ENCODE assay signal across 8 cellular contexts in the genomic region with DNA sequence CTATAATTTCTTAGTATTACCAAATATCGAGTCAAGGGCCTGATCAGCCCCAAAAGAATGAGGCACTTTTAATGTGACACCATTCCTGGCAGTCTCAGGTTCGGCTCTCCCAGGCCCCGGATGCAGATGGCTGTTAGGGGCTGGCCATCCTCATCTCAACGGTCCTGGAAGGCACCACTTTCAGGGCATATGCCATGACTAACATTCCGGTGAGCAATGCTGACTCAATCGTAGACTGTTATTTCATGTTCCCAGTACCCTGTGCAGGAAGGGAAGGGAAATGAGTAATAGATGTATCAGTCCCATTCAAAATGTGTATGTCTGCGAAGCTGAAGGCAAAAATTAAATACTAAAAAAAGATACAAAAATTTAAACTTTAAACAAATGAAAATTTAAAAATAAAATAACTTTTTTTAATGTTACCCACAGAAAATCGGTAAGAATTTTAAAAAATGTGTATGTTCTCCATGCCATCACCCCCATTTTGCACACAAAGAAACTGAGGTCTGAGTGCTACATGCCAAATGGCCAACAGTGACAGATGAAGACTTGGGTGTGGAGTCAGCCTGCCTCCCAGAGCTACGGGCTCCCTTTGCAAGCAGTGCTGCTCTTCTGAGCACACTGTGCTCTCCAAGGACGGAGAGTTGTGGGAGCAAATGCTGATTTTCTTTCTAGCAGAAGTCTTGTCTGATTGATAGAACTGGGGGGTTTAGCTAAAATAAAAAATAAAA.
A peak's percentile ranks its signal among the peaks of the same experiment; 100 is the strongest.
DNase-seq lines count a peak whose midpoint lies in the region; ATAC-seq, FAIRE-seq and TF ChIP-seq lines count a peak whose summit lies in the region.

No MANE protein-coding gene starts in this region.

- peak overlapping the region; percentile 83 for H3K27ac Mint-ChIP-seq in activated CD4-positive, alpha-beta T cell treated with anti-CD3 and anti-CD28 coated beads, Interleukin-2, amount 10 ng/mL, durations not matched to agents 24 days and 14 days
- no peak overlapping the region for H3K27ac Mint-ChIP-seq in endothelial cell (ENCODE audit: unreplicated experiment)

- DNase-seq in AML-193 (lab: John Stamatoyannopoulos, UW) (peak; percentile 76), head of caudate nucleus (peak in 31 of 42 donors; percentile 12 to 83 (median 42)), endothelial cell (ENCODE audit: low spot score) (no peak), frontal cortex (ENCODE audit: low spot score in 2 of 2) (no peak), COR-L47 (lab: John Stamatoyannopoulos, UW) (no peak)
- peak; percentile 81 for DNase-seq in activated CD4-positive, alpha-beta T cell treated with anti-CD3 and anti-CD28 coated beads, Interleukin-2, amount 10 ng/mL, durations not matched to agents 24 days and 14 days

- no peaks in the 10 kb centered on the region for H3K9me3 Mint-ChIP-seq in activated CD4-positive, alpha-beta T cell treated with anti-CD3 and anti-CD28 coated beads, Interleukin-2, amount 10 ng/mL, durations not matched to agents 24 days and 14 days
- H3K9me3 Mint-ChIP-seq in endothelial cell (ENCODE audit: unreplicated experiment): no peaks in the 10 kb centered on the region

- TF ChIP-seq CTCF in endothelial cell (IDR thresholded peaks at IDR 0.05; ENCODE audit: unreplicated experiment): no peak

- intact Hi-C loops in activated CD4-positive, alpha-beta T cell treated with anti-CD3 and anti-CD28 coated beads, Interleukin-2, amount 10 ng/mL, durations not matched to agents 24 days and 14 days (cut with micrococcal nuclease): loop anchor here (1.0 to 10.0 kb wide), 4 partner anchors 115 to 682 kb away; no protein-coding TSS in a partner anchor
- intact Hi-C loops in head of caudate nucleus (cut with DNase I): loop anchor here (5.0 kb wide), 2 partner anchors 154 to 214 kb away; partner anchors contain the start of gene UHRF2

- ATAC-seq in HG02763 (IDR thresholded peaks at IDR 0.05; ENCODE audit: unreplicated experiment) (peak; percentile 73), GM21786 (IDR thresholded peaks at IDR 0.05; ENCODE audit: unreplicated experiment) (no peak)

- peaks cover 6% of the 10 kb centered on the region for H3K27me3 Mint-ChIP-seq in activated CD4-positive, alpha-beta T cell treated with anti-CD3 and anti-CD28 coated beads, Interleukin-2, amount 10 ng/mL, durations not matched to agents 24 days and 14 days
- H3K27me3 Mint-ChIP-seq in endothelial cell (ENCODE audit: unreplicated experiment): no peaks in the 10 kb centered on the region

- peak overlapping the region; percentile 73 for H3K4me3 Mint-ChIP-seq in activated CD4-positive, alpha-beta T cell treated with anti-CD3 and anti-CD28 coated beads, Interleukin-2, amount 10 ng/mL, durations not matched to agents 24 days and 14 days
- no peak overlapping the region for H3K4me3 Mint-ChIP-seq in endothelial cell (ENCODE audit: unreplicated experiment)

- no peaks in the 10 kb centered on the region for H3K36me3 Mint-ChIP-seq in activated CD4-positive, alpha-beta T cell treated with anti-CD3 and anti-CD28 coated beads, Interleukin-2, amount 10 ng/mL, durations not matched to agents 24 days and 14 days (ENCODE audit: low read depth)
- H3K36me3 Mint-ChIP-seq in endothelial cell (ENCODE audit: low read depth, unreplicated experiment): no peaks in the 10 kb centered on the region

- FAIRE-seq in frontal cortex (lab: Jason Lieb, UNC): no peak

- peaks cover 15% of the 10 kb centered on the region for H3K4me1 Mint-ChIP-seq in activated CD4-positive, alpha-beta T cell treated with anti-CD3 and anti-CD28 coated beads, Interleukin-2, amount 10 ng/mL, durations not matched to agents 24 days and 14 days
- H3K4me1 Mint-ChIP-seq in endothelial cell (ENCODE audit: unreplicated experiment): no peaks in the 10 kb centered on the region

Comparison
In these comparisons a context has a peak if more than half of its experiments do, and no peak if none do; other contexts are left out.
1. DNase-seq: peak in AML-193 (2 of 2), activated CD4-positive, alpha-beta T cell treated with anti-CD3 and anti-CD28 coated beads, Interleukin-2, amount 10 ng/mL, durations not matched to agents 24 days and 14 days (single experiment) and head of caudate nucleus (31 of 42); none in endothelial cell (single experiment), frontal cortex (0 of 2) and COR-L47 (single experiment).